In the genomic region with DNA sequence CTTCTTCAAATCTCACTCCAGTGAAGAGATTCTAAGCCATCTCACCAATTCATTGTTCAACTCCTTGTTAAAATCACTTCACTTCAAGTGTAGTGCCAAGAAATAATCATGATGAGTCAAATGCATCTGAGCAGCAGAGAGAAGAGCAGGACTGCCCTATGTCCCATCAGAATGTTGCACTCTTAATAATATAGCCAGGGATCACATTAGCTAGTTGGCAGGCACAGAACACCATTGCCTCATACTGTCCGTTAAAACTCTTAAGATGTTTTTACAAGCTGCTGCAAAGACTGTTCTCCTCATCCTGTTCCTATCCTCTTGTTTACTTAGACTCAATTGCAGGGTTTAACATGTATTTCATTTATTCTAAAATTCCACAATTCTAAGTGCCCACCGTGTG, we compare ENCODE assay signal across 15 cellular contexts.
DNase-seq lines count a peak whose midpoint lies in the region; ATAC-seq and TF ChIP-seq lines count a peak whose summit lies in the region.
"Had no signal": no experiment of that assay in that cellular context is flagged by ENCODE, and none has a peak within 500 bp of the region (broad histone marks: within the 10 kb centered on the region; RNA-seq: fewer than 3 reads in every experiment).

No MANE protein-coding gene starts in this region.

- BruUV-seq in A673 (replicated peaks; lab: Mats Ljungman, UMichigan) = no TSS peak

- CTCF ChIA-PET in activated naive CD4-positive, alpha-beta T cell treated with anti-CD3 and anti-CD28 coated beads, Interleukin-2, amount 10 ng/mL, durations not matched to agents 7 days and 5 days (lab: Charles Lee) = no interaction called here
- CTCF ChIA-PET in A673 (lab: Charles Lee) = no interaction called here

- no peak overlapping the region for H3K9ac ChIP-seq in smooth muscle cell (ENCODE audit: low read depth)

- ATAC-seq in heart right ventricle (peak in 5 of 8 donors; percentile 27 to 69 (median 66)), HG03439 (IDR thresholded peaks at IDR 0.05; ENCODE audit: unreplicated experiment) (no peak)
- ATAC-seq: CD8-positive, alpha-beta T cell; stimulated activated naive CD8-positive, alpha-beta T cell treated with anti-CD3 and anti-CD28 coated beads, Interleukin-15, amount 100 ng/mL, for 72 hours had no signal

- H3K27ac Mint-ChIP-seq in activated naive CD4-positive, alpha-beta T cell treated with anti-CD3 and anti-CD28 coated beads, Interleukin-2, amount 10 ng/mL, durations not matched to agents 7 days and 5 days = no peak overlapping the region
- H3K27ac Mint-ChIP-seq: activated naive CD8-positive, alpha-beta T cell treated with anti-CD3 and anti-CD28 coated beads, Interleukin-2, amount 10 ng/mL, durations not matched to agents 7 days and 5 days; CD8-positive, alpha-beta T cell; stimulated activated naive CD8-positive, alpha-beta T cell treated with anti-CD3 and anti-CD28 coated beads, Interleukin-15, amount 100 ng/mL, for 72 hours had no signal

- no peaks in the 10 kb centered on the region for H3K36me3 ChIP-seq in ascending aorta
- H3K36me3 ChIP-seq in heart right ventricle = no peaks in the 10 kb centered on the region
- H3K36me3 ChIP-seq in smooth muscle cell (ENCODE audit: low read depth) = no peaks in the 10 kb centered on the region
- H3K36me3 ChIP-seq in A673 (ENCODE audit: insufficient read depth, low read length, poor library complexity, severe bottlenecking) = no peaks in the 10 kb centered on the region
- H3K36me3 ChIP-seq: HAP-1 had no signal

- intact Hi-C loops in ascending aorta (cut with DNase I) (no loop called here), heart right ventricle (cut with DNase I) (loop anchor here in 1 of 10 donors (5.0 kb wide), 1 partner anchor 41 kb away; no protein-coding TSS in a partner anchor), A673 (cut with micrococcal nuclease; ENCODE audit: unreplicated experiment) (no loop called here)

- no peaks in the 10 kb centered on the region for H3F3A ChIP-seq in smooth muscle cell (ENCODE audit: low read depth)

- no peak for TF ChIP-seq CTCF in ascending aorta (IDR thresholded peaks at IDR 0.05)
- no peak for TF ChIP-seq CTCF in heart right ventricle (IDR thresholded peaks at IDR 0.05)
- no peak for TF ChIP-seq CTCF in smooth muscle cell (IDR thresholded peaks at IDR 0.05; ENCODE audit: borderline replicate concordance, insufficient read depth, poor library complexity, severe bottlenecking)
- no peak for TF ChIP-seq CTCF in A673 (conservative IDR thresholded peaks at IDR 0.05; ENCODE audit: low read depth, low read length)

- peak overlapping the region; percentile 9 to 31 for H3K27ac ChIP-seq in ascending aorta
- peak overlapping the region in 3 of 10 donors; percentile 0 to 19 (median 18) for H3K27ac ChIP-seq in heart right ventricle
- no peak overlapping the region for H3K27ac ChIP-seq in smooth muscle cell (ENCODE audit: low read depth)
- no peak overlapping the region for H3K27ac ChIP-seq in A673 (ENCODE audit: low read depth, low read length, poor library complexity, severe bottlenecking)

- DNase-seq in GM04503 (ENCODE audit: low read depth) (peak; percentile 66), ascending aorta (ENCODE audit: low spot score in 2 of 2) (no peak), heart right ventricle (no peak), smooth muscle cell (lab: John Stamatoyannopoulos, UW; ENCODE audit: unreplicated experiment) (no peak), NCI-H146 (lab: John Stamatoyannopoulos, UW) (no peak), A673 (ENCODE audit: low spot score) (no peak)
- DNase-seq in activated naive CD4-positive, alpha-beta T cell treated with anti-CD3 and anti-CD28 coated beads, Interleukin-2, amount 10 ng/mL, durations not matched to agents 7 days and 5 days = no peak
- DNase-seq: activated CD8-positive, alpha-beta memory T cell treated with anti-CD3 and anti-CD28 coated beads, Interleukin-2, amount 50 U/mL, for 48 hours; activated naive CD8-positive, alpha-beta T cell treated with anti-CD3 and anti-CD28 coated beads, Interleukin-2, amount 10 ng/mL, durations not matched to agents 7 days and 5 days; CD8-positive, alpha-beta T cell; NCI-H345; stimulated activated naive CD8-positive, alpha-beta T cell treated with anti-CD3 and anti-CD28 coated beads, Interleukin-15, amount 100 ng/mL, for 72 hours had no signal

- H3K4me1 ChIP-seq in ascending aorta (peaks cover 0 to 20% of the 10 kb centered on the region in 2 donors), heart right ventricle (peaks cover 0 to 38% (median 7%) of the 10 kb centered on the region in 9 donors), smooth muscle cell (ENCODE audit: low read depth) (no peaks in the 10 kb centered on the region), A673 (ENCODE audit: insufficient read depth, low read length, poor library complexity, severe bottlenecking) (no peaks in the 10 kb centered on the region)
- H3K4me1 ChIP-seq: HAP-1 had no signal

- H3K27me3 ChIP-seq in ascending aorta = no peaks in the 10 kb centered on the region
- no peaks in the 10 kb centered on the region for H3K27me3 ChIP-seq in heart right ventricle
- no peaks in the 10 kb centered on the region for H3K27me3 ChIP-seq in smooth muscle cell (ENCODE audit: low read depth)
- peaks cover 3% of the 10 kb centered on the region for H3K27me3 ChIP-seq in A673 (replicated peaks; ENCODE audit: insufficient read depth, low read depth, low read length, poor library complexity)

- H3K4me2 ChIP-seq in smooth muscle cell = no peak overlapping the region

- 62 to 75% methylated on average over 2 of the region's 2 CpGs for WGBS in heart right ventricle, 2 donors
- 36% methylated on average over 2 of the region's 2 CpGs for WGBS in smooth muscle cell (ENCODE audit: low lambda C conversion rate)

- H3K9me3 ChIP-seq in ascending aorta (no peaks in the 10 kb centered on the region), heart right ventricle (no peaks in the 10 kb centered on the region), smooth muscle cell (replicated peaks; ENCODE audit: low read depth) (no peaks in the 10 kb centered on the region), A673 (ENCODE audit: low read depth, low read length, poor library complexity, severe bottlenecking) (no peaks in the 10 kb centered on the region)
- H3K9me3 ChIP-seq: HAP-1 had no signal

- H3K4me1 Mint-ChIP-seq in activated naive CD4-positive, alpha-beta T cell treated with anti-CD3 and anti-CD28 coated beads, Interleukin-2, amount 10 ng/mL, durations not matched to agents 7 days and 5 days = no peaks in the 10 kb centered on the region
- H3K4me1 Mint-ChIP-seq: activated naive CD8-positive, alpha-beta T cell treated with anti-CD3 and anti-CD28 coated beads, Interleukin-2, amount 10 ng/mL, durations not matched to agents 7 days and 5 days; stimulated activated naive CD8-positive, alpha-beta T cell treated with anti-CD3 and anti-CD28 coated beads, Interleukin-15, amount 100 ng/mL, for 72 hours had no signal

- no peaks in the 10 kb centered on the region for H3K9me3 Mint-ChIP-seq in activated naive CD4-positive, alpha-beta T cell treated with anti-CD3 and anti-CD28 coated beads, Interleukin-2, amount 10 ng/mL, durations not matched to agents 7 days and 5 days
- H3K9me3 Mint-ChIP-seq: activated naive CD8-positive, alpha-beta T cell treated with anti-CD3 and anti-CD28 coated beads, Interleukin-2, amount 10 ng/mL, durations not matched to agents 7 days and 5 days; CD8-positive, alpha-beta T cell had no signal

- H3K4me3 Mint-ChIP-seq in activated naive CD4-positive, alpha-beta T cell treated with anti-CD3 and anti-CD28 coated beads, Interleukin-2, amount 10 ng/mL, durations not matched to agents 7 days and 5 days = no peak overlapping the region
- H3K4me3 Mint-ChIP-seq: activated naive CD8-positive, alpha-beta T cell treated with anti-CD3 and anti-CD28 coated beads, Interleukin-2, amount 10 ng/mL, durations not matched to agents 7 days and 5 days; CD8-positive, alpha-beta T cell; stimulated activated naive CD8-positive, alpha-beta T cell treated with anti-CD3 and anti-CD28 coated beads, Interleukin-15, amount 100 ng/mL, for 72 hours had no signal

- no peaks in the 10 kb centered on the region for H3K27me3 Mint-ChIP-seq in activated naive CD4-positive, alpha-beta T cell treated with anti-CD3 and anti-CD28 coated beads, Interleukin-2, amount 10 ng/mL, durations not matched to agents 7 days and 5 days
- H3K27me3 Mint-ChIP-seq: activated naive CD8-positive, alpha-beta T cell treated with anti-CD3 and anti-CD28 coated beads, Interleukin-2, amount 10 ng/mL, durations not matched to agents 7 days and 5 days; stimulated activated naive CD8-positive, alpha-beta T cell treated with anti-CD3 and anti-CD28 coated beads, Interleukin-15, amount 100 ng/mL, for 72 hours had no signal

- POLR2A ChIA-PET in A673 (lab: Charles Lee; ENCODE audit: low non-redundant PET) = no interaction called here

- H4K20me1 ChIP-seq in smooth muscle cell (ENCODE audit: low read depth) = no peaks in the 10 kb centered on the region

- H3K4me3 ChIP-seq in ascending aorta (no peak overlapping the region), heart right ventricle (no peak overlapping the region), smooth muscle cell (no peak overlapping the region), A673 (ENCODE audit: low read depth, low read length, poor library complexity, severe bottlenecking) (no peak overlapping the region)
- H3K4me3 ChIP-seq: coronary artery, HAP-1 had no signal

- H3K79me2 ChIP-seq in smooth muscle cell (ENCODE audit: low read depth) = no peaks in the 10 kb centered on the region

- H3K36me3 Mint-ChIP-seq in activated naive CD4-positive, alpha-beta T cell treated with anti-CD3 and anti-CD28 coated beads, Interleukin-2, amount 10 ng/mL, durations not matched to agents 7 days and 5 days = no peaks in the 10 kb centered on the region
- H3K36me3 Mint-ChIP-seq: activated naive CD8-positive, alpha-beta T cell treated with anti-CD3 and anti-CD28 coated beads, Interleukin-2, amount 10 ng/mL, durations not matched to agents 7 days and 5 days; CD8-positive, alpha-beta T cell had no signal

- peak overlapping the region; percentile 21 for H2AFZ ChIP-seq in smooth muscle cell (ENCODE audit: low read depth)

Comparison
In these comparisons a context has a peak if more than half of its experiments do, and no peak if none do; other contexts are left out.
1. H3K27ac ChIP-seq: peak in ascending aorta (2 of 2); none in smooth muscle cell (single experiment) and A673 (single experiment).